Comparison of ENCODE assay signal across 8 cellular contexts in the genomic region with DNA sequence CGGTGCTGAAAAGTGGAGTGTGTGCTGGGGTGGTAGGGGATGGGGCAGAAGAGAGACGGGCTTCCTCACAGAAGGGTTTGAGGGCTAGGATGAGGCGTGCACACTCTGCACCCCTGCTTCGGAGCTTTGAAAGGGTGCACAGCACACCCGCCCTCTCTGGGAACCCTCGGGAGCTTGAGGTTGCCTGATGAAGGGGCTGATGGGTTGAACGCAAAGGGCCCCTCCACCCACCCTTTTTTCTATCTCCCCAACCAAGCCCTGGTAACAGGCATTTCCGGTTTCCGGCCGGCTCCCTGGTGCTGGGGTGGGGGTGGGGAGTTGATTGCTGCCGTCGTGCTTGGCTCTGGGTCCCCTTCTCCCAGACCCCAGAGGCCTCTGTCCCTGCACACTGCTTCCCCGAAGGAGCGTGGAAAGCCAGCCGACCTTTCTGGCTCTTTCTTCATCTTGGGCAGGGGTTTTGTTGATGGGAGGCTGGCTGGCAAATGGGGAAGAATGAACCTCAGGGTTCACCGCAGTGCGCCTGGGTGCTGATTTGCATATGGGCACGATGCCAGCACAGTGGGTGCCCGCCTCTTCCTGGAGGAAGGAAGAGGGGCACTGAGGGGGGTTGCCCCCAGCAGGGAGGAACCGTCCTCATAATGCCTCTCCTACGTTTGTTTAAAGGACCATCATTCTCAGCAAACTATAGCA. TPM values are rescaled to one million over a fixed set of nuclear protein-coding genes. Genes with fewer than 3 reads are reported as not detected.
DNase-seq lines count a peak whose midpoint lies in the region; ATAC-seq and TF ChIP-seq lines count a peak whose summit lies in the region.

No MANE protein-coding gene starts in this region.

- intact Hi-C loops in prostate gland (cut with DNase I) = no loop called here

- peak; percentile 80 for DNase-seq in DMS79 treated with DMSO at 0.1 percent for 48 hours (lab: John Stamatoyannopoulos, UW)
- DNase-seq in NOMO-1 treated with DMSO at 0.1 percent for 48 hours (lab: John Stamatoyannopoulos, UW; ENCODE audit: unreplicated experiment) = peak; percentile 73
- DNase-seq in activated T-cell treated with anti-CD3 and anti-CD28 coated beads, Interleukin-2, amount 50 U/mL, for 1 hour = peak; percentile 79
- peak; percentile 81 for DNase-seq in germinal center (ENCODE audit: low spot score)
- DNase-seq in prostate gland (ENCODE audit: low spot score) = peak; percentile 22
- DNase-seq in ureter (ENCODE audit: low spot score) = peak; percentile 83

- no peaks in the 10 kb centered on the region for H3K9me3 ChIP-seq in prostate gland

- H3K36me3 ChIP-seq in prostate gland = no peaks in the 10 kb centered on the region

- no peak overlapping the region for H3K4me3 ChIP-seq in prostate gland

- no peak for TF ChIP-seq CTCF in prostate gland (IDR thresholded peaks at IDR 0.05)

- 9% methylated on average over 21 of the region's 21 CpGs for WGBS in prostate gland

- ATAC-seq in HG02610 (IDR thresholded peaks at IDR 0.05; ENCODE audit: unreplicated experiment) (peak; percentile 39), HG03108 (IDR thresholded peaks at IDR 0.05; ENCODE audit: unreplicated experiment) (no peak)

- no peak overlapping the region for H3K27ac ChIP-seq in prostate gland

- H3K4me1 ChIP-seq in prostate gland (replicated peaks) = no peaks in the 10 kb centered on the region

- no peak for TF ChIP-seq POLR2A in prostate gland (IDR thresholded peaks at IDR 0.05)

- H3K27me3 ChIP-seq in prostate gland (replicated peaks; ENCODE audit: insufficient read depth) = no peaks in the 10 kb centered on the region

RNA-seq across cellular contexts. Expression of a gene that starts 29.0 kb away (rescaled TPM):
- total RNA-seq in prostate gland (1 to 10 TPM; 3.6 to 4.8 TPM), ureter (12.1 TPM)

RNA-seq across cellular contexts. Expression of a gene that starts 34.3 kb away (rescaled TPM):
- total RNA-seq in prostate gland (10 to 100 TPM; 35.5 to 45.1 TPM), ureter (68.7 TPM)

Comparison
In these comparisons a context has a peak if more than half of its experiments do, and no peak if none do; other contexts are left out.
1. DNase-seq: peak in every context shown above with its lines; median percentile 83 in ureter; 81 in germinal center; 80 in DMS79 treated with DMSO at 0.1 percent for 48 hours; 79 in activated T-cell treated with anti-CD3 and anti-CD28 coated beads, Interleukin-2, amount 50 U/mL, for 1 hour; 73 in NOMO-1 treated with DMSO at 0.1 percent for 48 hours; 22 in prostate gland.